In genomic region chr6:64580346-64580745, GRCh38 we compare ENCODE assay signal across 1 cellular context.
TF ChIP-seq lines count a peak whose summit lies in the region.

No MANE protein-coding gene starts in this region.

TF ChIP-seq in GM12878, 131 proteins besides CTCF, POLR2A, EP300 and RAD21:
- no peak for TF ChIP-seq ZNF622 (IDR thresholded peaks at IDR 0.05)
- peak; percentile 59 for TF ChIP-seq JUNB (IDR thresholded peaks at IDR 0.05)
- TF ChIP-seq CHD2 (IDR thresholded peaks at IDR 0.05; ENCODE audit: borderline replicate concordance, low read depth, low read length), result no peak
- no peak for TF ChIP-seq ZNF384 (IDR thresholded peaks at IDR 0.05; ENCODE audit: borderline replicate concordance, low read depth, low read length)
- TF ChIP-seq REST (IDR thresholded peaks at IDR 0.05; ENCODE audit: low read depth, low read length), result no peak
- TF ChIP-seq ZNF687 (IDR thresholded peaks at IDR 0.05), result no peak
- TF ChIP-seq TCF12 (IDR thresholded peaks at IDR 0.05; ENCODE audit: low read depth, low read length), result no peak
